ENCODE assay signal across 8 cellular contexts in the genomic region with DNA sequence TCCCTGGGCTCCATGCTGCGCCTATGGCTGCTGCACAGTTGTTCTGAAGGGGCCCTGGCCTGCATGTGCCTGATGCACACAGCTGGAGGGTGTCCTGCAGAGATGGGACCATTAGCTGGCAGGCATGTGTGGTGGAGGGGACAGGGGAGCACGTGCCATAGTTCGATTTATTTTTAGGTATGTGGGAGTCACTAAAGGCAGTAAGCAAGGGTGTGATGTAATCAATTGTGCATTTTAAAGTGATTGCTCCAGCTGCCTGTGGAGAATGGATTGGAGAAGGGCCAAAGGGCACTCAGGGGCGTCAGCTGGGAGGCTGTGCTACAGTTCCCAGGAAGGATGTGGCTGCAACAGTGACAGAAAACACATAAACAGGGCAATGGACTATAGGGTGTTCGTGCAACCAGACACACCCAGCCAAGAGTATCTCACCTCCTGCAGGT.
DNase-seq lines count a peak whose midpoint lies in the region; ATAC-seq, FAIRE-seq and TF ChIP-seq lines count a peak whose summit lies in the region.

No MANE protein-coding gene starts in this region.

- no peak for ATAC-seq in GM18858 (IDR thresholded peaks at IDR 0.05; ENCODE audit: unreplicated experiment)

- H3K4me3 Mint-ChIP-seq in stimulated activated naive CD8-positive, alpha-beta T cell treated with anti-CD3 and anti-CD28 coated beads, Interleukin-15, Interleukin-2, amounts not matched to agents 100 ng/mL and 50 ng/mL, for 24 hours: peak overlapping the region; percentile 65

- H3K79me2 ChIP-seq in SK-N-SH (ENCODE audit: insufficient read depth): no peaks in the 10 kb centered on the region

- H3K36me3 Mint-ChIP-seq in stimulated activated naive CD8-positive, alpha-beta T cell treated with anti-CD3 and anti-CD28 coated beads, Interleukin-15, Interleukin-2, amounts not matched to agents 100 ng/mL and 50 ng/mL, for 24 hours (ENCODE audit: low read depth): no peaks in the 10 kb centered on the region

- H3K4me1 Mint-ChIP-seq in stimulated activated naive CD8-positive, alpha-beta T cell treated with anti-CD3 and anti-CD28 coated beads, Interleukin-15, Interleukin-2, amounts not matched to agents 100 ng/mL and 50 ng/mL, for 24 hours (ENCODE audit: low read depth): peaks cover 92% of the 10 kb centered on the region

- WGBS in SK-N-SH (ENCODE audit: low lambda C conversion rate): 60% methylated on average over 5 of the region's 5 CpGs

- H3K9me3 Mint-ChIP-seq in stimulated activated naive CD8-positive, alpha-beta T cell treated with anti-CD3 and anti-CD28 coated beads, Interleukin-15, Interleukin-2, amounts not matched to agents 100 ng/mL and 50 ng/mL, for 24 hours: no peaks in the 10 kb centered on the region

- no peak overlapping the region for H2AFZ ChIP-seq in SK-N-SH (ENCODE audit: low read depth)

- CTCF ChIA-PET in SK-N-SH (lab: Yijun Ruan, JAX): interaction anchor here (0.8 to 1.2 kb wide), 3 partner anchors 10 to 209 kb away, joined by 3 read pairs; no protein-coding TSS in a partner anchor

- H4K20me1 ChIP-seq in SK-N-SH (ENCODE audit: insufficient read depth): no peaks in the 10 kb centered on the region

- peak; percentile 22 for TF ChIP-seq POLR2A in GM19099 (IDR thresholded peaks at IDR 0.05; ENCODE audit: extremely low read depth, insufficient read length, low read depth)

- H3K27ac Mint-ChIP-seq in stimulated activated naive CD8-positive, alpha-beta T cell treated with anti-CD3 and anti-CD28 coated beads, Interleukin-15, Interleukin-2, amounts not matched to agents 100 ng/mL and 50 ng/mL, for 24 hours: peak overlapping the region; percentile 99

- FAIRE-seq in HTR-8/SVneo (lab: Jason Lieb, UNC): peak; percentile 83

- peaks cover 10 to 11% of the 10 kb centered on the region in 2 experiments; a peak in 2 of 4 replicates for H3K4me1 ChIP-seq in SK-N-SH (ENCODE audit: control insufficient read depth in 1 of 2, insufficient read depth in 2 of 2, low read depth in 1 of 2, low read length in 1 of 2)
- H3K4me1 ChIP-seq in tibial artery: no peaks in the 10 kb centered on the region

- H3F3A ChIP-seq in SK-N-SH (replicated peaks; ENCODE audit: insufficient read depth): no peaks in the 10 kb centered on the region

- H3K27me3 ChIP-seq in SK-N-SH (ENCODE audit: insufficient read depth): no peaks in the 10 kb centered on the region
- no peaks in the 10 kb centered on the region for H3K27me3 ChIP-seq in tibial artery

- no peaks in the 10 kb centered on the region for H3K9me2 ChIP-seq in SK-N-SH

- H3K9me3 ChIP-seq in SK-N-SH: no peaks in the 10 kb centered on the region
- no peaks in the 10 kb centered on the region for H3K9me3 ChIP-seq in tibial artery

- TF ChIP-seq RAD21 in SK-N-SH (IDR thresholded peaks at IDR 0.05; ENCODE audit: low read length): no peak

- no peak overlapping the region for H3K4me2 ChIP-seq in SK-N-SH

- peak; percentile 85 for DNase-seq in AG10803 (ENCODE audit: low read depth)
- peak; percentile 23 for DNase-seq in HTR-8/SVneo (ENCODE audit: insufficient read length, low spot score)
- no peak for DNase-seq in SK-N-SH
- DNase-seq in fibroblast of pulmonary artery (ENCODE audit: low read depth): peak; percentile 84
- DNase-seq in tibial artery: no peak

- H3K4me3 ChIP-seq in AG10803 (ENCODE audit: low read length): no peak overlapping the region
- H3K4me3 ChIP-seq in SK-N-SH (ENCODE audit: low read depth in 2 of 2, low read length in 1 of 2): no peak overlapping the region
- H3K4me3 ChIP-seq in fibroblast of pulmonary artery (replicated peaks; ENCODE audit: low read depth, low read length): no peak overlapping the region
- no peak overlapping the region for H3K4me3 ChIP-seq in tibial artery

- no peaks in the 10 kb centered on the region for H3K27me3 Mint-ChIP-seq in stimulated activated naive CD8-positive, alpha-beta T cell treated with anti-CD3 and anti-CD28 coated beads, Interleukin-15, Interleukin-2, amounts not matched to agents 100 ng/mL and 50 ng/mL, for 24 hours

- H3K36me3 ChIP-seq in SK-N-SH (replicated peaks in 1 of 2; ENCODE audit: control insufficient read depth in 1 of 2, insufficient read depth in 2 of 2, low read length in 1 of 2) (no peaks in the 10 kb centered on the region), tibial artery (no peaks in the 10 kb centered on the region)

- no peak overlapping the region for H3K27ac ChIP-seq in SK-N-SH (ENCODE audit: low read depth in 2 of 2, low read length in 1 of 2)
- H3K27ac ChIP-seq in tibial artery: no peak overlapping the region

- TF ChIP-seq EP300 in SK-N-SH (IDR thresholded peaks at IDR 0.05; ENCODE audit: borderline replicate concordance in 1 of 2, low read depth in 1 of 2, low read length in 1 of 2): no peak

- H3K9ac ChIP-seq in SK-N-SH: no peak overlapping the region

- TF ChIP-seq CTCF in AG10803 (conservative IDR thresholded peaks at IDR 0.05; ENCODE audit: low read length) (no peak), SK-N-SH (IDR thresholded peaks at IDR 0.05) (no peak), fibroblast of pulmonary artery (IDR thresholded peaks at IDR 0.05; ENCODE audit: low read length, missing control alignments) (no peak), tibial artery (IDR thresholded peaks at IDR 0.05) (no peak)

- POLR2A ChIA-PET in SK-N-SH (lab: Yijun Ruan, JAX): interaction anchor here (1.2 kb wide), 1 partner anchor 204 kb away, joined by 4 read pairs; the partner anchor contains the start of gene ARL4C

- intact Hi-C loops in tibial artery (cut with DNase I; ENCODE audit: low total_unique reads): no loop called here

TF ChIP-seq in SK-N-SH, 30 proteins besides CTCF, POLR2A, EP300 and RAD21:
- TF ChIP-seq SIN3A (IDR thresholded peaks at IDR 0.05; ENCODE audit: borderline replicate concordance, low read depth, low read length): no peak
- peak; percentile 29; the same call in 1 of the 2 replicates for TF ChIP-seq NFIC (IDR thresholded peaks at IDR 0.05; ENCODE audit: borderline replicate concordance)

Comparison
In these comparisons a context has a peak if more than half of its experiments do, and no peak if none do; other contexts are left out.
1. DNase-seq: peak in AG10803 (single experiment), HTR-8/SVneo (single experiment) and fibroblast of pulmonary artery (single experiment); none in SK-N-SH (single experiment) and tibial artery (0 of 2).